ENCODE assay signal across 8 cellular contexts in the genomic region with DNA sequence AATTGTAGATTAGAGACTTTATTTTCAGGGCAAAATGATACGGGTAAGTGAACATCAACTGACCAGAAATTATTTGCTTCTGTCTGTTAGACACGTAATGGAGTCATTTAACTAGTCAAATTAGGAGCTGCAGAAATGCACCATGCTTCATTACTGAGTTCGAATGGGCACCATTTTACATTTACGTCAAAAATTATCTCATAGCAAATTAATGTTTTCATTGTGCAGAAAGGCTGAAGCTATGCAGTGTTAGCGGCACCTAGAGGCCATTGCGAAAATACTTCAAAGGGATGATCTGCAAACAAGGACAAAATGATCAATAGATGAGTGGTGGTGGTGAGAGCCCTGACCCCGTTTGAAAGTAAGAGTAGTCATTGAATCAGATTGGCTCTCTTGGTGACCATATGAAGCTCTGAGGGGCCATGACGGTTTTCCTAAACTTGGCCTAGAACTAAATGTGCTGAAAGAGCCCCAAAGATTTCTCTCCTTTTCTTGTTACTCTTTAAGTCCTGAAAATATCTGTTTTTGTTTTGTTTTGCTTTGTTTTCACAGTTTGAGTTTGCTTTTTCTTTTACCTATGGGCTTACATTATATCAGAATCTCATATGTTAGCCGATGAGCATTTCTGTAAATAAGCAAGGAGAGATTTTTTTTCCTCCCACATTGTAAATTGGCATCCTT.
DNase-seq lines count a peak whose midpoint lies in the region; ATAC-seq and TF ChIP-seq lines count a peak whose summit lies in the region.

No MANE protein-coding gene starts in this region.

- peak; percentile 85 for TF ChIP-seq CTCF in RWPE1 (conservative IDR thresholded peaks at IDR 0.05; ENCODE audit: low read depth)

- CTCF ChIA-PET in RWPE1 (lab: Yijun Ruan, JAX): interaction anchor here (0.6 to 1.2 kb wide), 5 partner anchors 12 to 934 kb away, joined by 3 to 7 read pairs (median 4); no protein-coding TSS in a partner anchor

- peak; percentile 51 for DNase-seq in SIG-M5 treated with dmso at 0.1 percent for 504 hours (lab: John Stamatoyannopoulos, UW; ENCODE audit: unreplicated experiment)
- no peak for DNase-seq in SIG-M5 (lab: John Stamatoyannopoulos, UW)
- DNase-seq in HuH-7.5 (ENCODE audit: low spot score): peak; percentile 55
- peak; percentile 60 for DNase-seq in RWPE1 (ENCODE audit: low spot score)
- DNase-seq in dermis blood vessel endothelial cell: peak; percentile 72
- DNase-seq in midbrain (lab: John Stamatoyannopoulos, UW): peak; percentile 80
- no peak for DNase-seq in occipital lobe (lab: John Stamatoyannopoulos, UW)

- POLR2A ChIA-PET in RWPE1 (lab: Yijun Ruan, JAX; ENCODE audit: low non-redundant PET): no interaction called here

- H3K27ac ChIP-seq in RWPE1: no peak overlapping the region

- no peak for ATAC-seq in HG03097 (IDR thresholded peaks at IDR 0.05; ENCODE audit: low FRiP score, unreplicated experiment)

Comparison
In these comparisons a context has a peak if more than half of its experiments do, and no peak if none do; other contexts are left out.
1. DNase-seq: peak in SIG-M5 treated with dmso at 0.1 percent for 504 hours (single experiment), HuH-7.5 (single experiment), RWPE1 (single experiment), dermis blood vessel endothelial cell (single experiment) and midbrain (single experiment); none in SIG-M5 (single experiment) and occipital lobe (single experiment).